In the genomic region with DNA sequence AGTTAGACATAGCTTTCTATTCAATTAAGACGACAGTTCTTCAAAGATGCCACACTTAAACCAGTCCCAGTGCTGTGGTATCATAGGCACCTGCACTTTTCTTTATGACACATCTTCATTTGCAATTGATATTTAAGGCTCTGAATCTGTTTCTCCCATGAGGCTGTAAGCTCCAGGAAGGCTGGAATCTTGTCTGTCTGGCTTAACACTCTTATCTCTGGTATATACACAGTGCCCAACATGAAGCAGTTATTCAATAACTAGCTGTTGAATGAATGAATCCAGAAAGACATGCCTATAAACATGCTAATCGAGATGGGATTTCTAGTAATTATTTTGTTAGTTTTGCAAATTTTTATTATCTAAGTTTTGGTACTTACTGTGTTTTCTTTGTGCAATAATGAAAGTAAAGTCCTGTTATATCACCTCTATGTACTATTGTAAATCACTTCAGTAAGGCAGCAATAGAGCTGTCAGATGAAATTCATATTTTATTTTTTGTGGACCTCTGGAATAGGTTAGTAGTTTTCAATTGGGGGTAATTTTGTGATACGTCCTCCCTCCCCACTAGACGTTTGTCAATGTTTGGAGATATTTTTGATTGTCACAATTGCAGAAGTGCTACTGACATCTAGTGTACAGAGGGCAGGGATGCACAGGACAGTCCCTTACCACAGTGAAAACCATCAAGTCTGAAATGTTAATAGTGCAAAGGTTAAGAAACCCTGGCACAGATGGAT, we compare ENCODE assay signal across 9 cellular contexts. TPM values are rescaled to one million over a fixed set of nuclear protein-coding genes. Genes with fewer than 3 reads are reported as not detected.
DNase-seq lines count a peak whose midpoint lies in the region; ATAC-seq and TF ChIP-seq lines count a peak whose summit lies in the region.
"Had no signal": no experiment of that assay in that cellular context is flagged by ENCODE, and none has a peak within 500 bp of the region (broad histone marks: within the 10 kb centered on the region; RNA-seq: fewer than 3 reads in every experiment).

No MANE protein-coding gene starts in this region.

- DNase-seq in LNCaP clone FGC (ENCODE audit: low read depth) (peak; percentile 22), choroid plexus epithelial cell (ENCODE audit: low read depth) (peak; percentile 16), prostate gland (ENCODE audit: low spot score) (no peak), cortex of kidney (lab: John Stamatoyannopoulos, UW) (no peak), NCI-H1930 (lab: John Stamatoyannopoulos, UW) (no peak), hepatic stellate cell (ENCODE audit: low spot score) (no peak)

- 38% methylated on average over 4 of the region's 4 CpGs for WGBS in prostate gland

- H3K36me3 ChIP-seq in DOHH2 (ENCODE audit: control insufficient read depth, low read length) (no peaks in the 10 kb centered on the region), prostate gland (no peaks in the 10 kb centered on the region)

- ATAC-seq in GM21529 (IDR thresholded peaks at IDR 0.05; ENCODE audit: unreplicated experiment) = peak; percentile 75

- intact Hi-C loops in prostate gland (cut with DNase I) = no loop called here

- H3K4me3 ChIP-seq in DOHH2 (ENCODE audit: low read length) (no peak overlapping the region), LNCaP clone FGC (ENCODE audit: low read depth, low read length) (no peak overlapping the region), choroid plexus epithelial cell (ENCODE audit: low read depth, low read length) (no peak overlapping the region), prostate gland (no peak overlapping the region)

- H3K27me3 ChIP-seq in DOHH2 (ENCODE audit: control insufficient read depth, low read length) (peaks cover 4% of the 10 kb centered on the region; the same call in 1 of the 2 replicates), prostate gland (replicated peaks; ENCODE audit: insufficient read depth) (no peaks in the 10 kb centered on the region)

- H3F3A ChIP-seq in DOHH2 (ENCODE audit: control insufficient read depth, insufficient read depth) = no peaks in the 10 kb centered on the region

- H3K9me2 ChIP-seq in DOHH2 (replicated peaks; ENCODE audit: control insufficient read depth, low read length) = no peaks in the 10 kb centered on the region

- TF ChIP-seq POLR2A in prostate gland (IDR thresholded peaks at IDR 0.05) = no peak

- H3K9me3 ChIP-seq in DOHH2 (ENCODE audit: control insufficient read depth, insufficient read depth, low read length) = no peaks in the 10 kb centered on the region
- no peaks in the 10 kb centered on the region for H3K9me3 ChIP-seq in prostate gland

- H3K4me1 ChIP-seq in DOHH2 (ENCODE audit: control insufficient read depth, low read length) (no peaks in the 10 kb centered on the region), prostate gland (replicated peaks) (no peaks in the 10 kb centered on the region)

- no peak overlapping the region for H3K4me2 ChIP-seq in DOHH2 (ENCODE audit: low read length)

- H3K79me2 ChIP-seq in DOHH2 (ENCODE audit: control insufficient read depth, low read length) = no peaks in the 10 kb centered on the region

- H3K27ac ChIP-seq in DOHH2 (ENCODE audit: low read depth, low read length) = no peak overlapping the region
- no peak overlapping the region for H3K27ac ChIP-seq in prostate gland
- H3K27ac ChIP-seq: epithelial cell of prostate had no signal

- TF ChIP-seq CTCF in DOHH2 (IDR thresholded peaks at IDR 0.05; ENCODE audit: low read depth, low read length, poor library complexity, severe bottlenecking) (peak; percentile 54), LNCaP clone FGC (IDR thresholded peaks at IDR 0.05; ENCODE audit: control insufficient read depth, extremely low read depth, insufficient read depth) (peak; percentile 84), choroid plexus epithelial cell (conservative IDR thresholded peaks at IDR 0.05; ENCODE audit: low read depth, low read length) (peak; percentile 52), prostate gland (IDR thresholded peaks at IDR 0.05) (peak in 3 of 4 experiments; percentile 10 to 50 (median 47))

- no peaks in the 10 kb centered on the region for H4K20me1 ChIP-seq in DOHH2 (ENCODE audit: control insufficient read depth, insufficient read depth, low read depth, low read length)

RNA-seq across cellular contexts. Expression of gene STEAP4, which starts 51.3 kb away (rescaled TPM):
- 10 to 100 TPM; 39.6 to 40.1 TPM for total RNA-seq in prostate gland

Comparison
In these comparisons a context has a peak if more than half of its experiments do, and no peak if none do; other contexts are left out.
1. DNase-seq: peak in LNCaP clone FGC (single experiment) and choroid plexus epithelial cell (single experiment); none in prostate gland (single experiment), cortex of kidney (single experiment), NCI-H1930 (0 of 2) and hepatic stellate cell (single experiment).
2. Peak in every context shown above with its lines, with median percentiles within 50 percentile points of each other: CTCF ChIP-seq.